In the genomic region with DNA sequence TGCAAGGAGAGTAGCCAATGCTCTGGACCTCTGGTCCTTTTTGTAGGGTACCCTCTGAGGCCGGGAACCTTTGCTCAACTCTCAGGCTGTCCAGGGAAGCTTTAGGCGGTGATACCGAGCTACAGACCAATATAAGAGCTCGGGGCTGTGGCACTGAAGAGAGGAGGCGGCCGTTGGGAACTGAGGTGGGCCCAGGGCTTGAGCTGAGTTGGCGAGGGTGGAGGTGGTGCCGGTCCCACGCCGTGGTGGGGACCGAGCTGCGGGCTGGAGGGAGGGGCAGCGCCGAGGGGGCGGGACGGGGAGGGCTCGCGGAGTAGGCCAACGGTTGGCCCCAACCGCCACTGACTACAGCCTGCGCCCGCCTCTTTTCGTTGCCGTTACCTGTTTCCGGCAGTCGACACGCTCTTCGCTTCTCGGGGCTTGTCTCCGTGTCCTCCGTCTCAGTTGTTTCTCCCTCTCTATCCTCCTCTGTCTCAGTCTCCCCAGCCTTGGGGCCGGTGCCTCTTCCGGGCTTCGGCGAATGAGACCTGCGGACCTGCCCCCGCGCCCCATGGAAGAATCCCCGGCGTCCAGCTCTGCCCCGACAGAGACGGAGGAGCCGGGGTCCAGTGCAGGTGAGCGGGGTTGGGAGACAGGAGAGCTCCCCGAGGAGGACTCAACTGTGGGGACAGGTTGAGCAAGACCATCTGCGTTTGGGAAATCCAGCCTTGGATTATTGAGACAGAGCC, we compare ENCODE assay signal across 8 cellular contexts. TPM values are rescaled to one million over a fixed set of nuclear protein-coding genes. Genes with fewer than 3 reads are reported as not detected.
DNase-seq lines count a peak whose midpoint lies in the region; ATAC-seq, FAIRE-seq and TF ChIP-seq lines count a peak whose summit lies in the region.

A gene with protein sequence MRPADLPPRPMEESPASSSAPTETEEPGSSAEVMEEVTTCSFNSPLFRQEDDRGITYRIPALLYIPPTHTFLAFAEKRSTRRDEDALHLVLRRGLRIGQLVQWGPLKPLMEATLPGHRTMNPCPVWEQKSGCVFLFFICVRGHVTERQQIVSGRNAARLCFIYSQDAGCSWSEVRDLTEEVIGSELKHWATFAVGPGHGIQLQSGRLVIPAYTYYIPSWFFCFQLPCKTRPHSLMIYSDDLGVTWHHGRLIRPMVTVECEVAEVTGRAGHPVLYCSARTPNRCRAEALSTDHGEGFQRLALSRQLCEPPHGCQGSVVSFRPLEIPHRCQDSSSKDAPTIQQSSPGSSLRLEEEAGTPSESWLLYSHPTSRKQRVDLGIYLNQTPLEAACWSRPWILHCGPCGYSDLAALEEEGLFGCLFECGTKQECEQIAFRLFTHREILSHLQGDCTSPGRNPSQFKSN (plus strand): TSS at position 393 of the 728 bp plus-strand sequence. CDS start 128 bp downstream, at position 521.

- no peaks in the 10 kb centered on the region for H3K36me3 Mint-ChIP-seq in natural killer cell

- peaks cover 6% of the 10 kb centered on the region; the same call in 1 of the 2 replicates for H3K36me3 ChIP-seq in DND-41 (ENCODE audit: insufficient read depth, low read length)
- H3K36me3 ChIP-seq in KOPT-K1 (ENCODE audit: insufficient read depth, low read length) = peaks cover 32% of the 10 kb centered on the region

- peak within 1 kb of the TSS; percentile 69 to 70 for H3K4me3 ChIP-seq in DND-41 (ENCODE audit: low read depth in 1 of 2, low read length in 2 of 2)
- peak within 1 kb of the TSS; percentile 83 for H3K4me3 ChIP-seq in fibroblast of mammary gland (ENCODE audit: control insufficient read depth, low read depth, low read length)

- H2AFZ ChIP-seq in DND-41 (ENCODE audit: low read depth, low read length) = peak within 1 kb of the TSS; percentile 86

- H3K4me2 ChIP-seq in DND-41 (ENCODE audit: insufficient read depth, low read length) = peak within 1 kb of the TSS; percentile 73

- peak within 1 kb of the TSS; percentile 76 to 91 for H3K27ac Mint-ChIP-seq in natural killer cell

- H3K27me3 Mint-ChIP-seq in natural killer cell (ENCODE audit: low read depth in 2 of 2) = no peaks in the 10 kb centered on the region

- H3K4me1 ChIP-seq in DND-41 (ENCODE audit: insufficient read depth, low read length) = peaks cover 41% of the 10 kb centered on the region

- intact Hi-C loops in natural killer cell (cut with micrococcal nuclease) = loop anchor here (1.0 kb wide), 1 partner anchor 39 kb away; a partner anchor contains a TSS

- H3K27me3 ChIP-seq in DND-41 (ENCODE audit: insufficient read depth, low read length, poor library complexity) = no peaks in the 10 kb centered on the region

- no peak for FAIRE-seq in RCC 7860 (lab: Jason Lieb, UNC)

- TF ChIP-seq CTCF in DND-41 (IDR thresholded peaks at IDR 0.05; ENCODE audit: borderline replicate concordance, extremely low read depth, low read length, poor library complexity, severe bottlenecking) (no peak), fibroblast of mammary gland (conservative IDR thresholded peaks at IDR 0.05; ENCODE audit: control insufficient read depth, insufficient read depth, low read depth, low read length) (no peak), natural killer cell (IDR thresholded peaks at IDR 0.05) (no peak)

- peak within 1 kb of the TSS; percentile 89 for H3K4me3 Mint-ChIP-seq in natural killer cell

- DNase-seq in DND-41 = peak; percentile 91
- DNase-seq in RCC 7860 (ENCODE audit: low spot score) = peak; percentile 73
- peak; percentile 74 for DNase-seq in activated T-helper 1 cell treated with Interleukin-2 at 50 U/mL for 16 hours (ENCODE audit: low read depth)
- DNase-seq in fibroblast of mammary gland (ENCODE audit: low read depth) = peak; percentile 65
- DNase-seq in natural killer cell = peak; percentile 71
- DNase-seq in stimulated activated naive CD4-positive, alpha-beta T cell treated with Interleukin-2 at 50 U/mL for 16 hours (lab: John Stamatoyannopoulos, UW) = peak; percentile 84

- no peaks in the 10 kb centered on the region for H4K20me1 ChIP-seq in DND-41 (ENCODE audit: insufficient read depth, low read length)

- H3K9me3 Mint-ChIP-seq in natural killer cell = no peaks in the 10 kb centered on the region

- ATAC-seq in DND-41 (ENCODE audit: insufficient read depth, low read depth) (peak; percentile 93), GM21786 (IDR thresholded peaks at IDR 0.05; ENCODE audit: unreplicated experiment) (peak; percentile 86), natural killer cell (peak; percentile 96 to 98 (median 97))

- H3K9ac ChIP-seq in DND-41 (ENCODE audit: low read depth, low read length) = peak within 1 kb of the TSS; percentile 78

- H3K27ac ChIP-seq in DND-41 (ENCODE audit: low read length) = peak within 1 kb of the TSS; percentile 90
- peak within 1 kb of the TSS; percentile 95 for H3K27ac ChIP-seq in KOPT-K1 (ENCODE audit: low read depth, low read length, poor library complexity, severe bottlenecking)

- H3K9me3 ChIP-seq in DND-41 (ENCODE audit: insufficient read depth, low read length, severe bottlenecking) (no peaks in the 10 kb centered on the region), KOPT-K1 (ENCODE audit: insufficient read depth, low read length, poor library complexity, severe bottlenecking) (no peaks in the 10 kb centered on the region)

- H3K79me2 ChIP-seq in DND-41 (ENCODE audit: insufficient read depth, low read length) = peaks cover 45% of the 10 kb centered on the region

- H3K4me1 Mint-ChIP-seq in natural killer cell = peaks cover 15 to 18% of the 10 kb centered on the region in 2 donors

RNA-seq across cellular contexts. Expression of the gene that starts here (rescaled TPM):
- total RNA-seq in natural killer cell = 10 to 100 TPM; 16.9 to 24.3 (median 17.5) TPM

Comparison
In these comparisons a context has a peak if more than half of its experiments do, and no peak if none do; other contexts are left out.
1. Peak in every context shown above with its lines: DNase-seq, ATAC-seq, H3K4me3 ChIP-seq and H3K27ac ChIP-seq.